12 cellular contexts compared by ENCODE assay signal in the genomic region with DNA sequence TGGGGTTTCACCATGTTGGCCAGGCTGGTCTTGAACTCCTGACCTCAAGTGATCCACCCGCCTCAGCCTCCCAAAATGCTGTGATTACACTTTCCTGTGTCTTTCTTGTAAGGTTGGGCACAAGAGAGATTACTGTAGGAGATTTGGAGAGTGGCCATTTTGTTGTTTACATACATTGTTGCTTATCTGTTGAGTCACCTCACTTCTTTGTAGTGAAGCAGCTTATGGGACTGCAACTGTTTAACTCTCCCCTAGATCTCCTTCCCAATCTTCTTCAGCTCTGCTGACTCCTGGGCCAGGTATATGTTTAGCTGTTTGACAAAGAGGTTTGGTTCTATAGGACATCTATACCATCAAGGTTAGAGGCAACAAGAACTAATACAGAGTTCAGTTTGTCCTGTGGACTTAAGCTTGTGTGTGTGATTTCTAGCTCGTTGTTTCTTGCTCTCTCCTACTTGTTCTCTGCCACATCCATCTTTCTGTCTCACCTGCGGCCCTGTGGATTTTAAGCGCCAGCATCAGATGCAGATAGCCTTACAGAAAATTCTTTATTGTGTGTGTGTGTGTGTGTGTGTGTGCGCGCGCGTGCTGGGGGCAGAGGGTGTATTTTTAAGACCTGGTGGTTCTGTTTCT.
DNase-seq lines count a peak whose midpoint lies in the region; ATAC-seq and TF ChIP-seq lines count a peak whose summit lies in the region.
"Had no signal": no experiment of that assay in that cellular context is flagged by ENCODE, and none has a peak within 500 bp of the region (broad histone marks: within the 10 kb centered on the region; RNA-seq: fewer than 3 reads in every experiment).

No MANE protein-coding gene starts in this region.

- H3K36me3 ChIP-seq in psoas muscle (ENCODE audit: insufficient read depth in 1 of 2, low read depth in 1 of 2), result no peaks in the 10 kb centered on the region
- H3K36me3 ChIP-seq: SJCRH30 had no signal

- peaks cover 60% of the 10 kb centered on the region for H3K4me1 ChIP-seq in psoas muscle
- H3K4me1 ChIP-seq: ascending aorta, SJCRH30 had no signal

- H3K27me3 ChIP-seq in psoas muscle (ENCODE audit: insufficient read depth in 3 of 3, low read length in 2 of 3), result no peaks in the 10 kb centered on the region
- H3K27me3 ChIP-seq: ascending aorta, SJCRH30 had no signal

- DNase-seq in NCI-H82 (lab: John Stamatoyannopoulos, UW), result peak; percentile 37
- no peak for DNase-seq in NCI-H82 treated with DMSO at 0.1 percent for 48 hours (lab: John Stamatoyannopoulos, UW; ENCODE audit: unreplicated experiment)
- DNase-seq in NCI-H226, result peak; percentile 25
- DNase-seq in dedifferentiated amniotic fluid mesenchymal stem cell (ENCODE audit: extremely low spot score), result peak; percentile 49
- DNase-seq in psoas muscle, result no peak
- no peak for DNase-seq in NCI-H1092 (lab: John Stamatoyannopoulos, UW)
- DNase-seq in NCI-H510A (lab: John Stamatoyannopoulos, UW), result no peak
- DNase-seq: lower lobe of right lung; SJCRH30; stimulated activated CD4-positive, alpha-beta T cell treated with anti-CD3 and anti-CD28 coated beads, Interleukin-4, amount 100 ng/mL, for 4 hours had no signal

- intact Hi-C loops in psoas muscle (cut with DNase I), result no loop called here

- no peaks in the 10 kb centered on the region for H3K9me3 ChIP-seq in psoas muscle
- H3K9me3 ChIP-seq: ascending aorta, lower lobe of right lung, SJCRH30 had no signal

- no peak for TF ChIP-seq CTCF in psoas muscle (IDR thresholded peaks at IDR 0.05)

- H3K27ac ChIP-seq in psoas muscle, result peak overlapping the region; percentile 58
- H3K27ac ChIP-seq: ascending aorta, lower lobe of right lung, SJCRH30 had no signal

- WGBS in psoas muscle, 3 donors, result 83 to 87% (median 85%) methylated on average over 8 of the region's 8 CpGs

- H3K4me3 ChIP-seq in psoas muscle, result no peak overlapping the region
- H3K4me3 ChIP-seq: ascending aorta, lower lobe of right lung, SJCRH30 had no signal

- ATAC-seq in psoas muscle (no peak), HG03139 (IDR thresholded peaks at IDR 0.05; ENCODE audit: unreplicated experiment) (no peak)

Comparison
In these comparisons a context has a peak if more than half of its experiments do, and no peak if none do; other contexts are left out.
1. DNase-seq: peak in NCI-H82 (single experiment), NCI-H226 (single experiment) and dedifferentiated amniotic fluid mesenchymal stem cell (single experiment); none in NCI-H82 treated with DMSO at 0.1 percent for 48 hours (single experiment), psoas muscle (0 of 2), NCI-H1092 (single experiment) and NCI-H510A (single experiment).